Comparison of ENCODE assay signal across 8 cellular contexts in genomic region chr15:56464893-56465520, GRCh38. TPM values are rescaled to one million over a fixed set of nuclear protein-coding genes. Genes with fewer than 3 reads are reported as not detected.
A peak's percentile ranks its signal among the peaks of the same experiment; 100 is the strongest.
DNase-seq lines count a peak whose midpoint lies in the region; ATAC-seq, FAIRE-seq and TF ChIP-seq lines count a peak whose summit lies in the region.

Gene MNS1, minus strand, starts transcription at chr15:56465137. Its CDS starts 165 bp downstream, at chr15:56464972.

- H3K27me3 ChIP-seq in gastroesophageal sphincter, result no peaks in the 10 kb centered on the region
- peaks cover 0 to 2% (median 0%) of the 10 kb centered on the region in 3 experiments for H3K27me3 ChIP-seq in neuronal stem cell (ENCODE audit: control insufficient read depth in 3 of 3, insufficient read depth in 3 of 3, low read depth in 1 of 3, low read length in 3 of 3)

- peak within 1 kb of the TSS; percentile 47 for H3K4me2 ChIP-seq in neuronal stem cell (ENCODE audit: insufficient read depth, low read length, poor library complexity, severe bottlenecking)

- H3K79me1 ChIP-seq in neuronal stem cell (ENCODE audit: low read depth, low read length), result no peaks in the 10 kb centered on the region

- H3K9ac ChIP-seq in neuronal stem cell (ENCODE audit: low read depth, low read length, poor library complexity), result no peak within 1 kb of the TSS

- H3K9me3 Mint-ChIP-seq in activated naive CD4-positive, alpha-beta T cell treated with anti-CD3 and anti-CD28 coated beads for 36 hours, result no peaks in the 10 kb centered on the region

- H3K4me1 ChIP-seq in gastroesophageal sphincter (peaks cover 0 to 15% (median 3%) of the 10 kb centered on the region in 3 donors), neuronal stem cell (ENCODE audit: control insufficient read depth in 2 of 2, insufficient read depth in 1 of 2, low read depth in 1 of 2, low read length in 2 of 2) (peaks cover 1 to 5% of the 10 kb centered on the region in 2 donors)

- H2BK15ac ChIP-seq in neuronal stem cell (ENCODE audit: low read length), result no peak within 1 kb of the TSS

- no peak within 1 kb of the TSS for H2AK5ac ChIP-seq in neuronal stem cell (ENCODE audit: low read depth, low read length)

- H3K27ac ChIP-seq in gastroesophageal sphincter (peak within 1 kb of the TSS in 2 of 4 donors; percentile 18 to 57), neuronal stem cell (replicated peaks; ENCODE audit: low read length) (no peak within 1 kb of the TSS)

- TF ChIP-seq POLR2A in H54 (IDR thresholded peaks at IDR 0.05; ENCODE audit: low read depth, low read length) (peak; percentile 57; the same call in 1 of the 2 replicates), gastroesophageal sphincter (IDR thresholded peaks at IDR 0.05) (no peak)

- no peak within 1 kb of the TSS for H3K18ac ChIP-seq in neuronal stem cell (ENCODE audit: low read length)

- WGBS in gastroesophageal sphincter (ENCODE audit: low coverage in 1 of 2), 2 donors, result 0% methylated on average over 1 of the region's 38 CpGs; no CpG with 5 or more reads in 1 of the 2 donors
- WGBS in neuronal stem cell (ENCODE audit: extremely low coverage in 2 of 2, insufficient read length in 2 of 2, insufficient replicate concordance in 1 of 2), 2 donors, result no CpG with 5 or more reads among the region's 38 CpGs

- TF ChIP-seq CTCF in LNCaP clone FGC (IDR thresholded peaks at IDR 0.05; ENCODE audit: control insufficient read depth, extremely low read depth, insufficient read depth) (no peak), gastroesophageal sphincter (IDR thresholded peaks at IDR 0.05) (no peak)

- H4K8ac ChIP-seq in neuronal stem cell (ENCODE audit: low read depth, low read length), result no peak within 1 kb of the TSS

- H2BK12ac ChIP-seq in neuronal stem cell (ENCODE audit: low read length), result no peak within 1 kb of the TSS

- H3K14ac ChIP-seq in neuronal stem cell (ENCODE audit: low read length), result no peak within 1 kb of the TSS

- H3K27me3 Mint-ChIP-seq in activated naive CD4-positive, alpha-beta T cell treated with anti-CD3 and anti-CD28 coated beads for 36 hours (ENCODE audit: low read depth), result peaks cover 18% of the 10 kb centered on the region

- TF ChIP-seq EP300 in gastroesophageal sphincter (IDR thresholded peaks at IDR 0.05), result no peak

- peak; percentile 100 for ATAC-seq in gastroesophageal sphincter

- peak within 1 kb of the TSS; percentile 85 for H3K4me3 Mint-ChIP-seq in activated naive CD4-positive, alpha-beta T cell treated with anti-CD3 and anti-CD28 coated beads for 36 hours

- peak; percentile 65 for DNase-seq in H54 (ENCODE audit: insufficient read length, low spot score)
- DNase-seq in LNCaP clone FGC (ENCODE audit: low read depth), result peak; percentile 97
- DNase-seq in SHP77 (lab: John Stamatoyannopoulos, UW), result peak; percentile 91 to 96
- peak; percentile 91 for DNase-seq in activated naive CD4-positive, alpha-beta T cell treated with anti-CD3 and anti-CD28 coated beads for 36 hours
- DNase-seq in neuronal stem cell (ENCODE audit: low spot score), result peak; percentile 62
- DNase-seq in superior temporal gyrus (ENCODE audit: extremely low spot score), result peak; percentile 95

- H3K4me1 Mint-ChIP-seq in activated naive CD4-positive, alpha-beta T cell treated with anti-CD3 and anti-CD28 coated beads for 36 hours (ENCODE audit: low read depth), result peaks cover 23% of the 10 kb centered on the region

- no peak within 1 kb of the TSS for H3K4ac ChIP-seq in neuronal stem cell (ENCODE audit: low read length)

- no peaks in the 10 kb centered on the region for H3K36me3 ChIP-seq in gastroesophageal sphincter
- H3K36me3 ChIP-seq in neuronal stem cell (replicated peaks in 1 of 2; ENCODE audit: control insufficient read depth in 2 of 2, insufficient read depth in 2 of 2, low read length in 2 of 2), result no peaks in the 10 kb centered on the region

- H4K91ac ChIP-seq in neuronal stem cell (ENCODE audit: low read depth, low read length, poor library complexity), result no peak within 1 kb of the TSS

- no peak within 1 kb of the TSS for H3K27ac Mint-ChIP-seq in activated naive CD4-positive, alpha-beta T cell treated with anti-CD3 and anti-CD28 coated beads for 36 hours

- H2BK5ac ChIP-seq in neuronal stem cell (ENCODE audit: low read length), result no peak within 1 kb of the TSS

- intact Hi-C loops in activated naive CD4-positive, alpha-beta T cell treated with anti-CD3 and anti-CD28 coated beads for 36 hours (cut with micrococcal nuclease), result loop anchor here (1.0 to 10.0 kb wide), 5 partner anchors 100 to 423 kb away; partner anchors contain the start of genes TEX9 and ZNF280D

- CTCF ChIA-PET in activated naive CD4-positive, alpha-beta T cell treated with anti-CD3 and anti-CD28 coated beads for 36 hours (lab: Charles Lee), result interaction anchor here (1.3 kb wide), 1 partner anchor 26 kb away, joined by 4 read pairs; no protein-coding TSS in a partner anchor

- H3K4me3 ChIP-seq in LNCaP clone FGC (ENCODE audit: low read depth, low read length) (peak within 1 kb of the TSS; percentile 66), gastroesophageal sphincter (peak within 1 kb of the TSS; percentile 56 to 74), neuronal stem cell (ENCODE audit: low read length in 2 of 2) (peak within 1 kb of the TSS in 1 of 2 donors; percentile 64)

- H2AFZ ChIP-seq in neuronal stem cell (ENCODE audit: low read length), result no peak within 1 kb of the TSS

- no peaks in the 10 kb centered on the region for H3K36me3 Mint-ChIP-seq in activated naive CD4-positive, alpha-beta T cell treated with anti-CD3 and anti-CD28 coated beads for 36 hours (ENCODE audit: low read depth)

- H3K9me3 ChIP-seq in gastroesophageal sphincter (no peaks in the 10 kb centered on the region), neuronal stem cell (replicated peaks in 1 of 2; ENCODE audit: control insufficient read depth in 2 of 2, insufficient read depth in 1 of 2, low read depth in 1 of 2, low read length in 2 of 2) (no peaks in the 10 kb centered on the region)

- FAIRE-seq in G401.6 (lab: Jason Lieb, UNC) (peak; percentile 82), H54 (lab: Jason Lieb, UNC) (peak; percentile 75)

- no peak within 1 kb of the TSS for H2BK120ac ChIP-seq in neuronal stem cell (ENCODE audit: low read depth, low read length)

- H3K23ac ChIP-seq in neuronal stem cell (ENCODE audit: low read depth, low read length, poor library complexity), result peak within 1 kb of the TSS; percentile 3

RNA-seq across cellular contexts. Expression of gene MNS1, which starts in this region (rescaled TPM):
- total RNA-seq in activated naive CD4-positive, alpha-beta T cell treated with anti-CD3 and anti-CD28 coated beads for 36 hours, result under 1 TPM; 0.57 to 0.67 TPM
- total RNA-seq in gastroesophageal sphincter, result 1 to 10 TPM in 2 of 4 donors, under 1 TPM in 2; 0.93 to 2.0 (median 1.3) TPM
- polyA plus RNA-seq in neuronal stem cell (2013, experiment 1 of 2), result 2.5 TPM
- 2.4 TPM for polyA plus RNA-seq in neuronal stem cell (2013, experiment 2 of 2)

Comparison
In these comparisons a context has a peak if more than half of its experiments do, and no peak if none do; other contexts are left out.
1. Peak in DNase-seq in activated naive CD4-positive, alpha-beta T cell treated with anti-CD3 and anti-CD28 coated beads for 36 hours; RNA of the gene not detected or under 1 TPM.